8 cellular contexts compared by ENCODE assay signal in genomic region chr21:41952568-41953248, GRCh38. TPM values are rescaled to one million over a fixed set of nuclear protein-coding genes. Genes with fewer than 3 reads are reported as not detected.
DNase-seq lines count a peak whose midpoint lies in the region; ATAC-seq and TF ChIP-seq lines count a peak whose summit lies in the region.

No MANE protein-coding gene starts in this region.

- POLR2A ChIA-PET in BJ (lab: Charles Lee) = no interaction called here

- no peak for ATAC-seq in HG03175 (IDR thresholded peaks at IDR 0.05; ENCODE audit: unreplicated experiment)
- ATAC-seq in HG03025 (IDR thresholded peaks at IDR 0.05; ENCODE audit: low FRiP score, unreplicated experiment) = no peak

- H3K9me3 Mint-ChIP-seq in IgD-negative memory B cell = peaks cover 0 to 5% (median 0%) of the 10 kb centered on the region in 3 donors

- peak overlapping the region; percentile 37 to 79 (median 66) for H3K4me3 Mint-ChIP-seq in IgD-negative memory B cell

- no peaks in the 10 kb centered on the region for H3K9me3 ChIP-seq in mucosa of stomach (ENCODE audit: control insufficient read depth, low read length)

- no peak overlapping the region for H3K27ac Mint-ChIP-seq in IgD-negative memory B cell

- CTCF ChIA-PET in BJ (lab: Yijun Ruan, JAX) = interaction anchor here (1.3 kb wide), 1 partner anchor 9 kb away, joined by 3 read pairs; no protein-coding TSS in a partner anchor

- DNase-seq in BJ (ENCODE audit: low read depth) = no peak
- no peak for DNase-seq in choroid plexus epithelial cell (ENCODE audit: low read depth)
- no peak for DNase-seq in activated CD4-positive, CD25-positive, alpha-beta regulatory T cell (lab: John Stamatoyannopoulos, UW)
- no peak for DNase-seq in NCI-H1930 (lab: John Stamatoyannopoulos, UW)

- H3K36me3 ChIP-seq in BJ (ENCODE audit: control insufficient read depth, insufficient read depth, low read length) (peaks cover 1% of the 10 kb centered on the region; the same call in 1 of the 2 replicates), mucosa of stomach (ENCODE audit: control insufficient read depth, insufficient read depth, low read length) (no peaks in the 10 kb centered on the region)

- H3K9ac ChIP-seq in mucosa of stomach (ENCODE audit: low read length) = peak overlapping the region; percentile 64

- peaks cover 43% of the 10 kb centered on the region for H3K27me3 Mint-ChIP-seq in IgD-negative memory B cell

- H3K36me3 Mint-ChIP-seq in IgD-negative memory B cell = peaks cover 1% of the 10 kb centered on the region

- H3K4me1 Mint-ChIP-seq in IgD-negative memory B cell = peaks cover 0 to 17% (median 14%) of the 10 kb centered on the region in 3 donors

- no peak for TF ChIP-seq CTCF in BJ (IDR thresholded peaks at IDR 0.05; ENCODE audit: insufficient read depth, low read depth, low read length)
- no peak for TF ChIP-seq CTCF in choroid plexus epithelial cell (conservative IDR thresholded peaks at IDR 0.05; ENCODE audit: low read depth, low read length)

- H3K27me3 ChIP-seq in BJ (ENCODE audit: control insufficient read depth, insufficient read depth, low read length) = no peaks in the 10 kb centered on the region
- H3K27me3 ChIP-seq in mucosa of stomach (ENCODE audit: control insufficient read depth, insufficient read depth, low read length) = no peaks in the 10 kb centered on the region

- H3K4me1 ChIP-seq in mucosa of stomach (ENCODE audit: control insufficient read depth, insufficient read depth, low read length) = peaks cover 21% of the 10 kb centered on the region

- H3K4me3 ChIP-seq in BJ (ENCODE audit: low read depth, low read length) (peak overlapping the region; percentile 63), choroid plexus epithelial cell (ENCODE audit: low read depth, low read length) (peak overlapping the region; percentile 63), mucosa of stomach (ENCODE audit: low read length) (peak overlapping the region; percentile 65)

RNA-seq across cellular contexts. Expression of gene C2CD2, which starts 1.1 kb away (rescaled TPM):
- polyA plus RNA-seq in BJ (2011; rRNA removed) (18.1 and 21.9 TPM in 2 replicates), IgD-negative memory B cell (3.5 TPM)
- polyA minus RNA-seq in BJ (2011; rRNA and poly(A)+ RNA removed) = 28.9 and 47.7 TPM in 2 replicates

RNA-seq across cellular contexts. Expression of gene ZBTB21, which starts 57.5 kb away (rescaled TPM):
- polyA plus RNA-seq in BJ (2011; rRNA removed) = 8.1 and 10.7 TPM in 2 replicates
- polyA minus RNA-seq in BJ (2011; rRNA and poly(A)+ RNA removed) = 14.8 and 15.0 TPM in 2 replicates
- 8.0 TPM for polyA plus RNA-seq in IgD-negative memory B cell
